ENCODE assay signal across 1 cellular context in the genomic region with DNA sequence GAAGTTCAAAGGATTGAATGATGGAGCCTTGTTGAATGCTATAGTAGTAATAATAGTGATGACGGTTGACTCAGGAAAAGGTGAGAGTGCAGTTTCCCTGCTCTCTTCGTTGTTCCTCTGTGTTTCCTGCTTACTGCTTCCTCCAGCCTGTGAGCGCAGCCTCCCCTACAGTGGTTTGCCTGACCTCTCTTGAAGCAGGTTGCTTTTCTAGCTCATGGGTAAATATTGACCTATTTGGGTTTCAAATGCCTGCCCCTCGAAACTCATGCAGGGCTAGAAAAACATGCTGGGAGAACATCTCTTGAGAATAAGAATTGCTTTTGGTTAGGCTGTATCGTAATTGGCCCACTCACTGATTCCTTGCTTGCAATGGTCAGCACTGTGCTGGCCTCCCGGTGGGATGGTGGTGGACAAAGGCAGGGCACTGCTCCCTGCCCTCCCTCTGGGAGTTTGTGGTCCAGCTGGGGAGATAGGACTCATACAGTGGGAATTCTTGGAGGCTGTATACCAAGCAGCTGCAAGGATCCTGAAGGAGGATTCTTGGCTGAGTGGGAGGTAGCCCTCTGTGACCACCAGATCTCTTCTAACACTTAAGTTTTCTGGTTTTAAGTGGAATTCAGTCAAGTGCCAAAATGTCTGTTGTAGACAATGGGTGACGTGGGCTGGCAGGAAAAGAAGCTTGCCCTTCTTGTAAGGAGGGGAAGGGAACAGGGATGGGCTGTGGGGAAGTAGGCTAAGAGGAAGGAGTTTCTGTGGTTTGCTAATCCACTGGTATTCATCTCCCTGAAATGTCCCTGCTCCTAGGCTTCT.
TF ChIP-seq lines count a peak whose summit lies in the region.

No MANE protein-coding gene starts in this region.

TF ChIP-seq in endothelial cell of umbilical vein, 7 proteins besides CTCF, POLR2A, EP300 and RAD21:
- TF ChIP-seq MYC (IDR thresholded peaks at IDR 0.05; ENCODE audit: low read depth, low read length) (no peak), POLR2AphosphoS5 (IDR thresholded peaks at IDR 0.05; ENCODE audit: insufficient read depth, low read depth, low read length) (peak; percentile 7), FOS (IDR thresholded peaks at IDR 0.05; ENCODE audit: borderline replicate concordance, insufficient read depth, low read length) (peak; percentile 12)
